Comparison of ENCODE assay signal across 1 cellular context in genomic region chr11:47616726-47617416, GRCh38.
TF ChIP-seq lines count a peak whose summit lies in the region.

No MANE protein-coding gene starts in this region.

TF ChIP-seq in GM12878, 131 proteins besides CTCF, POLR2A, EP300 and RAD21:
- TF ChIP-seq, protein P1, sequence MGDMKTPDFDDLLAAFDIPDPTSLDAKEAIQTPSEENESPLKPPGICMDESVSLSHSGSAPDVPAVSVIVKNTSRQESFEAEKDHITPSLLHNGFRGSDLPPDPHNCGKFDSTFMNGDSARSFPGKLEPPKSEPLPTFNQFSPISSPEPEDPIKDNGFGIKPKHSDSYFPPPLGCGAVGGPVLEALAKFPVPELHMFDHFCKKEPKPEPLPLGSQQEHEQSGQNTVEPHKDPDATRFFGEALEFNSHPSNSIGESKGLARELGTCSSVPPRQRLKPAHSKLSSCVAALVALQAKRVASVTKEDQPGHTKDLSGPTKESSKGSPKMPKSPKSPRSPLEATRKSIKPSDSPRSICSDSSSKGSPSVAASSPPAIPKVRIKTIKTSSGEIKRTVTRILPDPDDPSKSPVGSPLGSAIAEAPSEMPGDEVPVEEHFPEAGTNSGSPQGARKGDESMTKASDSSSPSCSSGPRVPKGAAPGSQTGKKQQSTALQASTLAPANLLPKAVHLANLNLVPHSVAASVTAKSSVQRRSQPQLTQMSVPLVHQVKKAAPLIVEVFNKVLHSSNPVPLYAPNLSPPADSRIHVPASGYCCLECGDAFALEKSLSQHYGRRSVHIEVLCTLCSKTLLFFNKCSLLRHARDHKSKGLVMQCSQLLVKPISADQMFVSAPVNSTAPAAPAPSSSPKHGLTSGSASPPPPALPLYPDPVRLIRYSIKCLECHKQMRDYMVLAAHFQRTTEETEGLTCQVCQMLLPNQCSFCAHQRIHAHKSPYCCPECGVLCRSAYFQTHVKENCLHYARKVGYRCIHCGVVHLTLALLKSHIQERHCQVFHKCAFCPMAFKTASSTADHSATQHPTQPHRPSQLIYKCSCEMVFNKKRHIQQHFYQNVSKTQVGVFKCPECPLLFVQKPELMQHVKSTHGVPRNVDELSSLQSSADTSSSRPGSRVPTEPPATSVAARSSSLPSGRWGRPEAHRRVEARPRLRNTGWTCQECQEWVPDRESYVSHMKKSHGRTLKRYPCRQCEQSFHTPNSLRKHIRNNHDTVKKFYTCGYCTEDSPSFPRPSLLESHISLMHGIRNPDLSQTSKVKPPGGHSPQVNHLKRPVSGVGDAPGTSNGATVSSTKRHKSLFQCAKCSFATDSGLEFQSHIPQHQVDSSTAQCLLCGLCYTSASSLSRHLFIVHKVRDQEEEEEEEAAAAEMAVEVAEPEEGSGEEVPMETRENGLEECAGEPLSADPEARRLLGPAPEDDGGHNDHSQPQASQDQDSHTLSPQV (IDR thresholded peaks at IDR 0.05): 0 out of 2 replicates have a peak, but pooled peaks have one; percentile 41
- peak; percentile 66 for TF ChIP-seq YY1 (IDR thresholded peaks at IDR 0.05; ENCODE audit: low read depth, low read length)
- TF ChIP-seq HDAC2 (IDR thresholded peaks at IDR 0.05): no peak
- peak; percentile 59; the same call in 1 of the 2 replicates for TF ChIP-seq SMC3 (IDR thresholded peaks at IDR 0.05; ENCODE audit: borderline replicate concordance, low read length)
- TF ChIP-seq, protein P2, sequence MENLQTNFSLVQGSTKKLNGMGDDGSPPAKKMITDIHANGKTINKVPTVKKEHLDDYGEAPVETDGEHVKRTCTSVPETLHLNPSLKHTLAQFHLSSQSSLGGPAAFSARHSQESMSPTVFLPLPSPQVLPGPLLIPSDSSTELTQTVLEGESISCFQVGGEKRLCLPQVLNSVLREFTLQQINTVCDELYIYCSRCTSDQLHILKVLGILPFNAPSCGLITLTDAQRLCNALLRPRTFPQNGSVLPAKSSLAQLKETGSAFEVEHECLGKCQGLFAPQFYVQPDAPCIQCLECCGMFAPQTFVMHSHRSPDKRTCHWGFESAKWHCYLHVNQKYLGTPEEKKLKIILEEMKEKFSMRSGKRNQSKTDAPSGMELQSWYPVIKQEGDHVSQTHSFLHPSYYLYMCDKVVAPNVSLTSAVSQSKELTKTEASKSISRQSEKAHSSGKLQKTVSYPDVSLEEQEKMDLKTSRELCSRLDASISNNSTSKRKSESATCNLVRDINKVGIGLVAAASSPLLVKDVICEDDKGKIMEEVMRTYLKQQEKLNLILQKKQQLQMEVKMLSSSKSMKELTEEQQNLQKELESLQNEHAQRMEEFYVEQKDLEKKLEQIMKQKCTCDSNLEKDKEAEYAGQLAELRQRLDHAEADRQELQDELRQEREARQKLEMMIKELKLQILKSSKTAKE (IDR thresholded peaks at IDR 0.05; ENCODE audit: low read depth, poor library complexity, severe bottlenecking): peak; percentile 26
- TF ChIP-seq CREB1 (IDR thresholded peaks at IDR 0.05; ENCODE audit: low read depth): 0 out of 2 replicates have a peak, but pooled peaks have one; percentile 24
- no peak for TF ChIP-seq RAD51 (IDR thresholded peaks at IDR 0.05)
